Comparison of ENCODE assay signal across 8 cellular contexts in genomic region chr16:30335028-30335597, GRCh38. TPM values are rescaled to one million over a fixed set of nuclear protein-coding genes. Genes with fewer than 3 reads are reported as not detected.
DNase-seq lines count a peak whose midpoint lies in the region; TF ChIP-seq lines count a peak whose summit lies in the region.
"Not testable (repeated sequence)": the region's sequence is repeated elsewhere in the genome, so short reads cannot be mapped to it uniquely, and the experiment has no call there.

No MANE protein-coding gene starts in this region.

- peaks cover 8 to 14% of the 10 kb centered on the region in 2 experiments for H3K4me1 Mint-ChIP-seq in H9
- not testable (repeated sequence) for H3K4me1 Mint-ChIP-seq in nephron

- DNase-seq in EH (ENCODE audit: low read depth) (peak; percentile 79), H9 (peak; percentile 85), LoVo (ENCODE audit: low spot score) (peak; percentile 82), SHP77 (lab: John Stamatoyannopoulos, UW) (peak; percentile 68 to 72), fibroblast of the aortic adventitia (ENCODE audit: low read depth) (peak; percentile 60)
- DNase-seq in activated effector memory CD4-positive, alpha-beta T cell treated with anti-CD3 and anti-CD28 coated beads, Interleukin-2, amount 50 U/mL, for 16 hours, result peak; percentile 95
- peak; percentile 82 for DNase-seq in stimulated activated naive CD4-positive, alpha-beta T cell treated with Interleukin-2 at 50 U/mL for 16 hours (lab: John Stamatoyannopoulos, UW)

- H3K18ac ChIP-seq in H9 (ENCODE audit: insufficient read length, low read depth, low read length), result not testable (repeated sequence)

- not testable (repeated sequence) for H3K27me3 Mint-ChIP-seq in H9 (ENCODE audit: low read depth); nephron (ENCODE audit: low read depth)

- H3K36me3 Mint-ChIP-seq in H9 (ENCODE audit: insufficient read depth in 1 of 3, low read depth in 3 of 3); nephron (ENCODE audit: low read depth): not testable (repeated sequence)

- H3K9me3 Mint-ChIP-seq in H9, nephron: not testable (repeated sequence)

- peak overlapping the region; percentile 6 for H3K27ac ChIP-seq in H9 (ENCODE audit: insufficient read length, low read depth, low read length)

- H3K4me3 Mint-ChIP-seq in H9 (peak overlapping the region; percentile 82 to 90), nephron (peak overlapping the region; percentile 78 to 84 (median 83))

- peak overlapping the region; percentile 75 for H3K4me3 ChIP-seq in fibroblast of the aortic adventitia (ENCODE audit: low read depth, low read length)

- not testable (repeated sequence) for H3K79me2 ChIP-seq in H9 (ENCODE audit: insufficient read depth, low read length)

- not testable (repeated sequence) for H3K27me3 ChIP-seq in H9 (ENCODE audit: insufficient read depth, low read length)

- not testable (repeated sequence) for H3K23ac ChIP-seq in H9 (ENCODE audit: insufficient read length, low read depth, low read length)

- not testable (repeated sequence) for H2BK15ac ChIP-seq in H9 (ENCODE audit: low read depth, low read length)

- not testable (repeated sequence) for H3K79me1 ChIP-seq in H9 (ENCODE audit: insufficient read depth, low read depth, low read length, poor library complexity, severe bottlenecking)

- not testable (repeated sequence) for TF ChIP-seq CTCF in H9 (conservative IDR thresholded peaks at IDR 0.05); fibroblast of the aortic adventitia (IDR thresholded peaks at IDR 0.05; ENCODE audit: insufficient read depth, low read length); nephron (IDR thresholded peaks at IDR 0.05; ENCODE audit: unreplicated experiment in 3 of 3)

- not testable (repeated sequence) for H3K4me1 ChIP-seq in H9 (ENCODE audit: insufficient read depth, low read length)

- not testable (repeated sequence) for H2BK20ac ChIP-seq in H9 (ENCODE audit: low read depth, low read length, poor library complexity, severe bottlenecking)

- H3K4me2 ChIP-seq in H9 (ENCODE audit: insufficient read depth, insufficient read length, low read length), result peak overlapping the region; percentile 25

- H2BK12ac ChIP-seq in H9 (ENCODE audit: insufficient read length, low read depth, low read length), result not testable (repeated sequence)

- peak overlapping the region in 2 of 3 experiments; percentile 11 to 85; a peak in 3 of 7 replicates for H3K27ac Mint-ChIP-seq in H9
- H3K27ac Mint-ChIP-seq in nephron, result peak overlapping the region; percentile 55 to 86 (median 85)

- H3K9ac ChIP-seq in H9 (ENCODE audit: extremely low read depth, insufficient read length, low read length), result peak overlapping the region; percentile 42

- not testable (repeated sequence) for H2AFZ ChIP-seq in H9 (ENCODE audit: low read length)

- H3K4ac ChIP-seq in H9 (ENCODE audit: low read depth, low read length), result not testable (repeated sequence)

- not testable (repeated sequence) for H4K91ac ChIP-seq in H9 (ENCODE audit: insufficient read length, low read depth, low read length)

- H3K9me3 ChIP-seq in H9 (ENCODE audit: control insufficient read depth, low read depth, low read length), result not testable (repeated sequence)

- not testable (repeated sequence) for H4K20me1 ChIP-seq in H9 (ENCODE audit: control insufficient read depth, insufficient read depth, insufficient read length)

- H3T11ph ChIP-seq in H9 (ENCODE audit: low read length), result not testable (repeated sequence)

- not testable (repeated sequence) for H3K23me2 ChIP-seq in H9 (ENCODE audit: insufficient read length, low read depth, low read length, poor library complexity, severe bottlenecking)

- WGBS in H9 (ENCODE audit: extremely low coverage, insufficient read length, low lambda C conversion rate), result no CpG with 5 or more reads among the region's 70 CpGs

- H3K56ac ChIP-seq in H9 (ENCODE audit: insufficient read length, low read depth, low read length), result not testable (repeated sequence)

- 0 out of 2 replicates have a peak overlapping the region, but pooled peaks have one; percentile 58 for H3K14ac ChIP-seq in H9 (ENCODE audit: insufficient read depth, low read length)

- H2AK5ac ChIP-seq in H9 (ENCODE audit: insufficient read length, low read length), result not testable (repeated sequence)

- not testable (repeated sequence) for H4K5ac ChIP-seq in H9 (ENCODE audit: insufficient read length, low read depth, low read length)

- H2BK5ac ChIP-seq in H9 (ENCODE audit: insufficient read length, low read length), result not testable (repeated sequence)

- not testable (repeated sequence) for H4K8ac ChIP-seq in H9 (replicated peaks; ENCODE audit: insufficient read length, low read depth, low read length)

- not testable (repeated sequence) for H2BK120ac ChIP-seq in H9 (ENCODE audit: low read depth, low read length, poor library complexity, severe bottlenecking)

RNA-seq across cellular contexts. Expression of gene CD2BP2, which starts 20.0 kb away (rescaled TPM):
- total RNA-seq in H9 (2021) (90.1 and 90.2 TPM in 2 replicates), fibroblast of the aortic adventitia (ENCODE audit: low replicate concordance) (25.2 and 37.5 TPM in 2 replicates)

RNA-seq across cellular contexts. Expression of gene TBC1D10B, which starts 35.2 kb away (rescaled TPM):
- total RNA-seq in H9 (2021), result 25.6 and 25.8 TPM in 2 replicates
- total RNA-seq in fibroblast of the aortic adventitia (ENCODE audit: low replicate concordance), result 26.1 and 38.0 TPM in 2 replicates

RNA-seq across cellular contexts. Expression of gene MYL11, which starts 39.5 kb away (rescaled TPM):
- total RNA-seq in H9 (2021) (0.70 and 1.4 TPM in 2 replicates), fibroblast of the aortic adventitia (ENCODE audit: low replicate concordance) (not detected in 2 replicates)

RNA-seq across cellular contexts. Expression of gene SEPTIN1, which starts 47.2 kb away (rescaled TPM):
- total RNA-seq in H9 (2021) (1.4 and 2.5 TPM in 2 replicates), fibroblast of the aortic adventitia (ENCODE audit: low replicate concordance) (0.09 TPM in 1 of 2 replicates, not detected in the other)

Comparison
In these comparisons a context has a peak if more than half of its experiments do, and no peak if none do; other contexts are left out.
1. Peak in every context shown above with its lines: DNase-seq, H3K4me3 ChIP-seq and H3K27ac ChIP-seq.